In the genomic region with DNA sequence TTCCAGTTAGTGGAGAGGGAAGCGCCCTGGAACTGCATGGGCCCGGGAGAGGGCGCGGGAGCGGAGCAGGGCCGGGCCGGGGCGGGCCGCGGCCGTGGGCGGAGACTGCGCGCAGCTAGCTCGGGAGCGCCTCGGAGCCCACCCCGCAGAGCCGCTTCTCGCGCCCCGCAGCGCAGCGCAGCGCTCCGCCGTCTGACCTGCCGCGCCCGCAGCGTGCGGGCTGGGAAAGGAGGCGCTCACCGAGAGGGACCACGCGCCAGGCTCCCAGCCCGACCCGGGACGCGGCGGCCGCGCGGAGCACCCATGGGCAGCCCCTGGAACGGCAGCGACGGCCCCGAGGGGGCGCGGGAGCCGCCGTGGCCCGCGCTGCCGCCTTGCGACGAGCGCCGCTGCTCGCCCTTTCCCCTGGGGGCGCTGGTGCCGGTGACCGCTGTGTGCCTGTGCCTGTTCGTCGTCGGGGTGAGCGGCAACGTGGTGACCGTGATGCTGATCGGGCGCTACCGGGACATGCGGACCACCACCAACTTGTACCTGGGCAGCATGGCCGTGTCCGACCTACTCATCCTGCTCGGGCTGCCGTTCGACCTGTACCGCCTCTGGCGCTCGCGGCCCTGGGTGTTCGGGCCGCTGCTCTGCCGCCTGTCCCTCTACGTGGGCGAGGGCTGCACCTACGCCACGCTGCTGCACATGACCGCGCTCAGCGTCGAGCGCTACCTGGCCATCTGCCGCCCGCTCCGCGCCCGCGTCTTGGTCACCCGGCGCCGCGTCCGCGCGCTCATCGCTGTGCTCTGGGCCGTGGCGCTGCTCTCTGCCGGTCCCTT, we compare ENCODE assay signal across 8 cellular contexts. TPM values are rescaled to one million over a fixed set of nuclear protein-coding genes. Genes with fewer than 3 reads are reported as not detected.
DNase-seq lines count a peak whose midpoint lies in the region; FAIRE-seq and TF ChIP-seq lines count a peak whose summit lies in the region.

A gene with protein sequence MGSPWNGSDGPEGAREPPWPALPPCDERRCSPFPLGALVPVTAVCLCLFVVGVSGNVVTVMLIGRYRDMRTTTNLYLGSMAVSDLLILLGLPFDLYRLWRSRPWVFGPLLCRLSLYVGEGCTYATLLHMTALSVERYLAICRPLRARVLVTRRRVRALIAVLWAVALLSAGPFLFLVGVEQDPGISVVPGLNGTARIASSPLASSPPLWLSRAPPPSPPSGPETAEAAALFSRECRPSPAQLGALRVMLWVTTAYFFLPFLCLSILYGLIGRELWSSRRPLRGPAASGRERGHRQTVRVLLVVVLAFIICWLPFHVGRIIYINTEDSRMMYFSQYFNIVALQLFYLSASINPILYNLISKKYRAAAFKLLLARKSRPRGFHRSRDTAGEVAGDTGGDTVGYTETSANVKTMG (plus strand): TSS at position 304 of the 821 bp plus-strand sequence. CDS start 0 bp downstream, at position 304.

- H3K27me3 ChIP-seq in H1 (replicated peaks in 1 of 4; ENCODE audit: control insufficient read depth in 3 of 4, extremely low read depth in 1 of 4, insufficient read depth in 3 of 4, low read length in 3 of 4) (peaks cover 49 to 80% (median 75%) of the 10 kb centered on the region in 4 experiments), mucosa of rectum (ENCODE audit: control insufficient read depth in 2 of 2, insufficient read depth in 2 of 2, low read length in 2 of 2) (peaks cover 43 to 44% of the 10 kb centered on the region in 2 donors), thymus (ENCODE audit: control insufficient read depth, insufficient read depth) (peaks cover 44% of the 10 kb centered on the region)

- H3K79me2 ChIP-seq in H1 (ENCODE audit: control insufficient read depth in 1 of 2, insufficient read depth in 2 of 2, low read length in 2 of 2) = no peaks in the 10 kb centered on the region

- 5% methylated on average over 87 of the region's 111 CpGs; no CpG with 5 or more reads in 1 of the 2 experiments for WGBS in H1 (ENCODE audit: extremely low coverage in 1 of 2, insufficient coverage in 1 of 2, insufficient read length in 1 of 2, insufficient replicate concordance in 2 of 2, low coverage in 1 of 2, low lambda C conversion rate in 2 of 2, missing lambda C conversion rate in 1 of 2), 2 experiments
- WGBS in thymus = 6% methylated on average over 111 of the region's 111 CpGs

- peaks cover 65% of the 10 kb centered on the region for H3K27me3 Mint-ChIP-seq in HFFc6 (ENCODE audit: insufficient read depth)

- H4K5ac ChIP-seq in H1 (ENCODE audit: insufficient read length, low read depth, low read length) = no peak within 1 kb of the TSS

- TF ChIP-seq RAD21 in H1 (IDR thresholded peaks at IDR 0.05 in 1 of 2, conservative IDR thresholded peaks at IDR 0.05 in 1 of 2; ENCODE audit: low read depth in 2 of 2, low read length in 2 of 2) = peak; percentile 6 to 33; a peak in 2 of 4 replicates

- peak within 1 kb of the TSS; percentile 35 for H3K56ac ChIP-seq in H1 (replicated peaks; ENCODE audit: insufficient read length, low read depth, low read length)

- peaks cover 24% of the 10 kb centered on the region for H3K4me1 Mint-ChIP-seq in HFFc6 (ENCODE audit: low read depth)

- H3K4ac ChIP-seq in H1 (replicated peaks; ENCODE audit: insufficient read length, low read depth, low read length) = peak within 1 kb of the TSS; percentile 92

- H3K4me1 ChIP-seq in H1 (replicated peaks in 1 of 4; ENCODE audit: control insufficient read depth in 3 of 4, insufficient read depth in 4 of 4, low read length in 3 of 4) = peaks cover 0 to 15% (median 8%) of the 10 kb centered on the region in 4 experiments; a peak in 6 of 7 replicates
- H3K4me1 ChIP-seq in mucosa of rectum (ENCODE audit: control insufficient read depth in 2 of 2, insufficient read depth in 2 of 2, low read length in 2 of 2) = peaks cover 4 to 9% of the 10 kb centered on the region in 2 donors
- peaks cover 10% of the 10 kb centered on the region for H3K4me1 ChIP-seq in thymus (ENCODE audit: control insufficient read depth, insufficient read depth, low read length)

- H3K9me3 ChIP-seq in H1 (ENCODE audit: insufficient read depth in 2 of 2, low read depth in 1 of 2, low read length in 1 of 2) (no peaks in the 10 kb centered on the region), mucosa of rectum (ENCODE audit: control insufficient read depth in 2 of 2, low read length in 2 of 2) (no peaks in the 10 kb centered on the region), thymus (ENCODE audit: control insufficient read depth) (peaks cover 2% of the 10 kb centered on the region)

- no peak within 1 kb of the TSS for H2AK5ac ChIP-seq in H1 (ENCODE audit: low read depth, low read length)

- peak within 1 kb of the TSS in 2 of 4 experiments; percentile 25 to 40; a peak in 2 of 7 replicates for H3K9ac ChIP-seq in H1 (replicated peaks in 1 of 4; ENCODE audit: extremely low read depth in 1 of 4, low read depth in 3 of 4, low read length in 3 of 4)
- no peak within 1 kb of the TSS for H3K9ac ChIP-seq in mucosa of rectum (ENCODE audit: low read depth in 1 of 2, low read length in 2 of 2)

- peak within 1 kb of the TSS; percentile 54 for H4K91ac ChIP-seq in H1 (replicated peaks; ENCODE audit: insufficient read length, low read length)

- H3K4me3 ChIP-seq in H1 (ENCODE audit: extremely low read depth in 1 of 4, insufficient read depth in 2 of 4, low read depth in 3 of 4, low read length in 4 of 4) (peak within 1 kb of the TSS; percentile 34 to 61 (median 38)), mucosa of rectum (ENCODE audit: low read length in 2 of 2) (peak within 1 kb of the TSS; percentile 45 to 46), thymus (ENCODE audit: low read length) (peak within 1 kb of the TSS; percentile 55)

- H3K36me3 ChIP-seq in H1 (ENCODE audit: control insufficient read depth in 2 of 4, insufficient read depth in 4 of 4, low read length in 3 of 4) (peaks cover 0 to 4% (median 0%) of the 10 kb centered on the region in 4 experiments; a peak in 1 of 8 replicates), mucosa of rectum (ENCODE audit: control insufficient read depth in 2 of 2, insufficient read depth in 2 of 2, low read length in 2 of 2) (no peaks in the 10 kb centered on the region), thymus (ENCODE audit: control insufficient read depth, insufficient read depth) (no peaks in the 10 kb centered on the region)

- peaks cover 13% of the 10 kb centered on the region for H3K36me3 Mint-ChIP-seq in HFFc6 (ENCODE audit: low read depth)

- no peaks in the 10 kb centered on the region for H3K79me1 ChIP-seq in H1 (ENCODE audit: low read depth, low read length)

- no peak within 1 kb of the TSS; the same call in 1 of the 2 replicates for H2BK5ac ChIP-seq in H1 (ENCODE audit: low read depth, low read length)

- no peak for TF ChIP-seq POLR2A in H1 (IDR thresholded peaks at IDR 0.05; ENCODE audit: control extremely low read depth in 1 of 2, low read depth in 2 of 2, low read length in 2 of 2)

- CTCF ChIA-PET in H1 (lab: Charles Lee; ENCODE audit: partially characterized antibody) = interaction anchor here (0.8 to 1.4 kb wide), 9 partner anchors 11 to 486 kb away, joined by 3 to 6 read pairs (median 4); no protein-coding TSS in a partner anchor
- CTCF ChIA-PET in RWPE1 (lab: Yijun Ruan, JAX) = no interaction called here

- peak within 1 kb of the TSS; percentile 82 for H4K8ac ChIP-seq in H1 (ENCODE audit: extremely low read depth, insufficient read depth, low read length)

- FAIRE-seq in H1 (lab: Jason Lieb, UNC) = no peak

- no peak within 1 kb of the TSS for H2BK20ac ChIP-seq in H1 (ENCODE audit: low read length)

- H3K23me2 ChIP-seq in H1 (ENCODE audit: low read depth, low read length) = peaks cover 20% of the 10 kb centered on the region

- TF ChIP-seq EP300 in H1 (IDR thresholded peaks at IDR 0.05; ENCODE audit: borderline replicate concordance in 1 of 2, low read depth in 2 of 2, low read length in 2 of 2) = no peak

- H2AFZ ChIP-seq in H1 (ENCODE audit: low read length) = peak within 1 kb of the TSS; percentile 97; the same call in 1 of the 2 replicates

- H3K4me3 Mint-ChIP-seq in HFFc6 = peak within 1 kb of the TSS; percentile 63

- 0 out of 2 replicates have a peak, but pooled peaks have one; percentile 7 for TF ChIP-seq CTCF in HFFc6 (IDR thresholded peaks at IDR 0.05)
- TF ChIP-seq CTCF in H1 (IDR thresholded peaks at IDR 0.05; ENCODE audit: control extremely low read depth in 1 of 3, insufficient read depth in 1 of 3, low read depth in 1 of 3, low read length in 3 of 3) = peak; percentile 57 to 79 (median 71)
- TF ChIP-seq CTCF in RWPE1 (conservative IDR thresholded peaks at IDR 0.05; ENCODE audit: low read depth) = no peak

- no peak within 1 kb of the TSS for H3K27ac Mint-ChIP-seq in HFFc6

- H4K20me1 ChIP-seq in H1 (replicated peaks in 1 of 2; ENCODE audit: control insufficient read depth in 1 of 2, insufficient read depth in 2 of 2, low read length in 2 of 2) = peaks cover 0 to 2% of the 10 kb centered on the region in 2 experiments

- H2BK12ac ChIP-seq in H1 (ENCODE audit: low read depth, low read length) = peak within 1 kb of the TSS; percentile 93; the same call in 1 of the 2 replicates

- H3K9me3 Mint-ChIP-seq in HFFc6 = peaks cover 12% of the 10 kb centered on the region; the same call in 1 of the 2 replicates

- POLR2A ChIA-PET in H1 (lab: Charles Lee; ENCODE audit: partially characterized antibody) = no interaction called here
- POLR2A ChIA-PET in RWPE1 (lab: Yijun Ruan, JAX; ENCODE audit: low non-redundant PET) = no interaction called here

- no peak within 1 kb of the TSS for H3K23ac ChIP-seq in H1 (ENCODE audit: insufficient read length)

- H3K27ac ChIP-seq in H1 (ENCODE audit: low read depth, low read length) (no peak within 1 kb of the TSS), mucosa of rectum (ENCODE audit: low read depth in 2 of 2, low read length in 2 of 2) (no peak within 1 kb of the TSS), thymus (ENCODE audit: low read depth) (no peak within 1 kb of the TSS), RWPE1 (no peak within 1 kb of the TSS)

- DNase-seq in AG08396 (ENCODE audit: low spot score) = peak; percentile 63
- no peak for DNase-seq in HFFc6
- DNase-seq in activated CD4-positive, CD25-positive, alpha-beta regulatory T cell treated with anti-CD3 and anti-CD28 coated beads, Interleukin-2, amount 50 U/mL, for 72 hours = peak; percentile 37
- DNase-seq in H1 (ENCODE audit: low read depth in 1 of 2, low spot score in 2 of 2) = peak in 1 of 2 experiments; percentile 81
- no peak for DNase-seq in cerebellum (ENCODE audit: low spot score)
- DNase-seq in RWPE1 (ENCODE audit: low spot score) = no peak

- peak within 1 kb of the TSS; percentile 58 for H2BK120ac ChIP-seq in H1 (replicated peaks; ENCODE audit: low read depth, low read length)

- no peak within 1 kb of the TSS for H3K14ac ChIP-seq in H1 (ENCODE audit: insufficient read length)

- H2BK15ac ChIP-seq in H1 (ENCODE audit: low read length) = peak within 1 kb of the TSS; percentile 65; the same call in 1 of the 2 replicates

- peak within 1 kb of the TSS; percentile 77 to 80 for H3K4me2 ChIP-seq in H1 (ENCODE audit: insufficient read depth in 1 of 2, low read depth in 2 of 2, low read length in 2 of 2)

- H3K18ac ChIP-seq in H1 (ENCODE audit: extremely low read depth, low read length) = no peak within 1 kb of the TSS

RNA-seq across cellular contexts. Expression of the gene that starts here (rescaled TPM):
- not detected for total RNA-seq in HFFc6 (2021; fragmentation: NEBNext Ultra II Directional; extraction: Animal tissue kit (Norgen Biotek cat#: 25700))
- total RNA-seq in H1 (2021; fragmentation: NEBNext Ultra II Directional; extraction: Animal tissue kit (Norgen Biotek cat#: 25700)) = 0.24 TPM in 1 of 2 replicates, not detected in the other
- polyA plus RNA-seq in H1 (2011; rRNA removed) = 0.29 and 0.69 TPM in 2 replicates
- 0.16 TPM for polyA plus RNA-seq in H1 (2011; cell fraction: cytosol; rRNA removed)
- 0.30 TPM for polyA plus RNA-seq in H1 (2011; cell fraction: nucleus; rRNA removed)
- 0.13 to 0.24 TPM in 2 of 4 replicates, not detected in the others for polyA plus RNA-seq in H1 (2012, experiment 1 of 2)
- polyA plus RNA-seq in H1 (2012, experiment 2 of 2) = not detected
- polyA plus RNA-seq in H1 (2013, experiment 1 of 2) = 0.26 TPM
- polyA plus RNA-seq in H1 (2013, experiment 2 of 2) = 0.20 TPM
- polyA minus RNA-seq in H1 (2011; rRNA and poly(A)+ RNA removed) = 0.16 and 0.20 TPM in 2 replicates
- not detected for polyA minus RNA-seq in H1 (2011; cell fraction: cytosol; rRNA and poly(A)+ RNA removed)
- polyA minus RNA-seq in H1 (2011; cell fraction: nucleus; rRNA and poly(A)+ RNA removed) = 1.2 TPM
- polyA plus RNA-seq in thymus = not detected
- total RNA-seq in cerebellum = not detected

Comparison
In these comparisons a context has a peak if more than half of its experiments do, and no peak if none do; other contexts are left out.
1. DNase-seq: peak in AG08396 (single experiment) and activated CD4-positive, CD25-positive, alpha-beta regulatory T cell treated with anti-CD3 and anti-CD28 coated beads, Interleukin-2, amount 50 U/mL, for 72 hours (single experiment); none in HFFc6 (single experiment), cerebellum (single experiment) and RWPE1 (single experiment).
2. Peak in every context shown above with its lines, with median percentiles within 50 percentile points of each other: H3K4me3 ChIP-seq.